Comparison of ENCODE assay signal across 21 cellular contexts in the genomic region with DNA sequence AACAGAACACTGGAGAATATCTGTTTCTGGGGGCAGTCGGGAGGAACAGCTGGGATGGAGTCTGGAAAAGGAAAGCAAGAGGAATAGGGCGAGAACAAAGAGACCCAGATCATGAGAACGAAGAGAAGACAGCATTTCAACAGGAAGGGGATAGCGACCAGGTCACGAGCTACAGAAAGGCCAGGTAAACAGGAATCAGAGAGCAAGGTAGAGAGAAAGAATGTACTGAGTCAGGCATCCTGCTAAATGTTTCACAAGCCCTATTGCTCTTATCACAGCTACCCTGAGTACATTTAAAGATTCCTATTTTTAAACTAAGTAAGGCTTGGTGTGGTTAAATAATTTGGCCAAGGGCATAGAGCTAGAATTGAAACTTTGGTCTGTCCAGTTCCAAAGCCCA.
A peak's percentile ranks its signal among the peaks of the same experiment; 100 is the strongest.
DNase-seq lines count a peak whose midpoint lies in the region; ATAC-seq, FAIRE-seq and TF ChIP-seq lines count a peak whose summit lies in the region.
"Had no signal": no experiment of that assay in that cellular context is flagged by ENCODE, and none has a peak within 500 bp of the region (broad histone marks: within the 10 kb centered on the region; RNA-seq: fewer than 3 reads in every experiment).

No MANE protein-coding gene starts in this region.

- POLR2A ChIA-PET in HepG2 (lab: Yijun Ruan, JAX): no interaction called here

- DNase-seq in Right ventricle myocardium superior (no peak), right atrium auricular region (ENCODE audit: low spot score) (no peak), endothelial cell (ENCODE audit: low spot score) (no peak), HepG2 (ENCODE audit: low spot score) (peak; percentile 21), vagina (ENCODE audit: extremely low spot score in 2 of 2) (peak; percentile 14 to 20), osteocyte (ENCODE audit: extremely low spot score, unreplicated experiment) (no peak), ACHN (no peak)
- DNase-seq in effector memory CD4-positive, alpha-beta T cell: no peak
- DNase-seq: 8988T, Calu3, DND-41, NCI-H1092, NCI-H1417 treated with DMSO at 0.1 percent for 48 hours, NCI-H1694 treated with DMSO at 0.1 percent for 48 hours, NCI-H2081, NCI-H2227 treated with DMSO at 0.1 percent for 48 hours, NCI-H69, Peyer's patch had no signal

- in situ Hi-C loops in HepG2 (cut with HindIII; ENCODE audit: extremely low pct_ligation_motif_present, low pct_unique_long_range_greater_than_20kb): no loop called here
- in situ Hi-C loops in ACHN (cut with HindIII; ENCODE audit: low pct_ligation_motif_present, low pct_unique_long_range_greater_than_20kb, low sequenced_read_pairs): no loop called here

- BruUV-seq in HepG2 (replicated peaks; lab: Mats Ljungman, UMichigan): no TSS peak

- H3K27ac ChIP-seq in right atrium auricular region (no peak overlapping the region), HepG2 (ENCODE audit: extremely low read length, insufficient read depth, low read length) (no peak overlapping the region), vagina (no peak overlapping the region)
- no peak overlapping the region for H3K27ac ChIP-seq in effector memory CD4-positive, alpha-beta T cell (ENCODE audit: insufficient read depth, low read length, poor library complexity, severe bottlenecking)
- H3K27ac ChIP-seq: HL-60, Peyer's patch had no signal

- H3K9me3 Mint-ChIP-seq in endothelial cell (ENCODE audit: unreplicated experiment): peaks cover 3% of the 10 kb centered on the region
- no peaks in the 10 kb centered on the region for H3K9me3 Mint-ChIP-seq in osteocyte (ENCODE audit: unreplicated experiment)

- no peaks in the 10 kb centered on the region for H3K36me3 ChIP-seq in right atrium auricular region
- peaks cover 0 to 3% of the 10 kb centered on the region in 2 experiments; a peak in 1 of 5 replicates for H3K36me3 ChIP-seq in HepG2 (replicated peaks in 1 of 2; ENCODE audit: control insufficient read depth in 1 of 2, insufficient read depth in 2 of 2, low read length in 2 of 2)
- no peaks in the 10 kb centered on the region for H3K36me3 ChIP-seq in vagina
- no peaks in the 10 kb centered on the region for H3K36me3 ChIP-seq in effector memory CD4-positive, alpha-beta T cell (ENCODE audit: control insufficient read depth, insufficient read depth, low read length)
- H3K36me3 ChIP-seq: Peyer's patch had no signal

- H3K9ac ChIP-seq in HepG2 (ENCODE audit: insufficient read depth, low read depth, low read length): no peak overlapping the region

- no peaks in the 10 kb centered on the region for H3K27me3 ChIP-seq in right atrium auricular region
- H3K27me3 ChIP-seq in HepG2 (ENCODE audit: control insufficient read depth in 1 of 2, insufficient read depth in 2 of 2, low read length in 2 of 2): no peaks in the 10 kb centered on the region
- no peaks in the 10 kb centered on the region for H3K27me3 ChIP-seq in vagina
- H3K27me3 ChIP-seq in effector memory CD4-positive, alpha-beta T cell (replicated peaks; ENCODE audit: control insufficient read depth, insufficient read depth, low read length, poor library complexity, severe bottlenecking): no peaks in the 10 kb centered on the region
- H3K27me3 ChIP-seq: Peyer's patch had no signal

- H3K27me3 Mint-ChIP-seq in endothelial cell (ENCODE audit: unreplicated experiment) (peaks cover 9% of the 10 kb centered on the region), osteocyte (ENCODE audit: unreplicated experiment) (no peaks in the 10 kb centered on the region)

- H3K36me3 Mint-ChIP-seq in endothelial cell (ENCODE audit: low read depth, unreplicated experiment): peaks cover 41% of the 10 kb centered on the region
- peaks cover 13% of the 10 kb centered on the region for H3K36me3 Mint-ChIP-seq in osteocyte (ENCODE audit: unreplicated experiment)

- peak; percentile 59 for ATAC-seq in Right ventricle myocardium superior (ENCODE audit: poor library complexity)
- no peak for ATAC-seq in HepG2

- no peaks in the 10 kb centered on the region for H3K9me3 ChIP-seq in right atrium auricular region
- H3K9me3 ChIP-seq in HepG2 (ENCODE audit: low read length): no peaks in the 10 kb centered on the region
- H3K9me3 ChIP-seq in vagina: no peaks in the 10 kb centered on the region
- no peaks in the 10 kb centered on the region for H3K9me3 ChIP-seq in effector memory CD4-positive, alpha-beta T cell (ENCODE audit: control insufficient read depth, low read length)
- H3K9me3 ChIP-seq: Peyer's patch had no signal

- no peaks in the 10 kb centered on the region for H3K4me1 ChIP-seq in right atrium auricular region
- H3K4me1 ChIP-seq in HepG2 (ENCODE audit: insufficient read depth, low read length): peaks cover 27% of the 10 kb centered on the region
- H3K4me1 ChIP-seq in vagina: no peaks in the 10 kb centered on the region
- no peaks in the 10 kb centered on the region for H3K4me1 ChIP-seq in effector memory CD4-positive, alpha-beta T cell (ENCODE audit: control insufficient read depth, insufficient read depth, low read length, poor library complexity, severe bottlenecking)
- H3K4me1 ChIP-seq: Peyer's patch had no signal

- TF ChIP-seq POLR2A in HepG2 (IDR thresholded peaks at IDR 0.05; ENCODE audit: insufficient read depth in 1 of 2, low read depth in 2 of 2, low read length in 2 of 2) (no peak), vagina (IDR thresholded peaks at IDR 0.05) (no peak)

- H3K27ac Mint-ChIP-seq in endothelial cell (ENCODE audit: unreplicated experiment) (no peak overlapping the region), osteocyte (ENCODE audit: unreplicated experiment) (no peak overlapping the region)

- peaks cover 29% of the 10 kb centered on the region for H3K4me1 Mint-ChIP-seq in endothelial cell (ENCODE audit: unreplicated experiment)
- no peaks in the 10 kb centered on the region for H3K4me1 Mint-ChIP-seq in osteocyte (ENCODE audit: unreplicated experiment)

- TF ChIP-seq EP300 in HepG2 (IDR thresholded peaks at IDR 0.05; ENCODE audit: low read depth in 2 of 2, low read length in 2 of 2) (no peak), HepG2 (CRISPR knock-in tag; IDR thresholded peaks at IDR 0.05; ENCODE audit: borderline replicate concordance) (no peak)

- no peak for FAIRE-seq in HepG2 (lab: Jason Lieb, UNC)
- FAIRE-seq: GM12892, H54 had no signal

- no peak for TF ChIP-seq RAD21 in HepG2 (CRISPR knock-in tag; IDR thresholded peaks at IDR 0.05)

- no peak overlapping the region for H3K4me2 ChIP-seq in HepG2 (ENCODE audit: low read depth, low read length)

- H3K4me3 ChIP-seq in right atrium auricular region (no peak overlapping the region), HepG2 (replicated peaks in 1 of 3; ENCODE audit: insufficient read depth in 1 of 3, low read depth in 2 of 3, low read length in 3 of 3) (no peak overlapping the region), vagina (no peak overlapping the region)
- no peak overlapping the region for H3K4me3 ChIP-seq in effector memory CD4-positive, alpha-beta T cell (ENCODE audit: insufficient read depth, low read depth, low read length, poor library complexity, severe bottlenecking)
- H3K4me3 ChIP-seq: Peyer's patch had no signal

- TF ChIP-seq CTCF in right atrium auricular region (IDR thresholded peaks at IDR 0.05) (no peak), endothelial cell (IDR thresholded peaks at IDR 0.05; ENCODE audit: unreplicated experiment) (no peak), HepG2 (CRISPR knock-in tag; IDR thresholded peaks at IDR 0.05) (no peak), vagina (IDR thresholded peaks at IDR 0.05) (no peak), osteocyte (IDR thresholded peaks at IDR 0.05) (no peak)

- H3K4me3 Mint-ChIP-seq in endothelial cell (ENCODE audit: unreplicated experiment) (peak overlapping the region; percentile 8), osteocyte (ENCODE audit: unreplicated experiment) (no peak overlapping the region)

- 66% methylated on average over 5 of the region's 5 CpGs for WGBS in HepG2 (ENCODE audit: low lambda C conversion rate)

- no peak overlapping the region for H2AFZ ChIP-seq in HepG2 (ENCODE audit: low read length)

- H3K79me2 ChIP-seq in HepG2 (ENCODE audit: insufficient read depth, low read length): no peaks in the 10 kb centered on the region

- CTCF ChIA-PET in HepG2 (lab: Yijun Ruan, JAX; ENCODE audit: low intra/inter-chr PET ratio, low total read pairs): no interaction called here

- intact Hi-C loops in Right ventricle myocardium superior (cut with DNase I): no loop called here
- intact Hi-C loops in HepG2 (cut with micrococcal nuclease; ENCODE audit: unreplicated experiment): no loop called here
- intact Hi-C loops in vagina (cut with DNase I): no loop called here

- H4K20me1 ChIP-seq in HepG2 (ENCODE audit: insufficient read depth, low read length): no peaks in the 10 kb centered on the region

TF ChIP-seq in HepG2, 621 proteins besides CTCF, POLR2A, EP300 and RAD21 (continues in another document):
- TF ChIP-seq NAIF1 (CRISPR knock-in tag; IDR thresholded peaks at IDR 0.05; ENCODE audit: borderline replicate concordance): no peak
- no peak for TF ChIP-seq MED13 (CRISPR knock-in tag; IDR thresholded peaks at IDR 0.05)
- TF ChIP-seq ZNF12 (CRISPR knock-in tag; IDR thresholded peaks at IDR 0.05): no peak

Comparison
In these comparisons a context has a peak if more than half of its experiments do, and no peak if none do; other contexts are left out.
1. DNase-seq: peak in HepG2 (single experiment) and vagina (2 of 2); none in Right ventricle myocardium superior (single experiment), right atrium auricular region (single experiment), endothelial cell (single experiment), effector memory CD4-positive, alpha-beta T cell (0 of 3), osteocyte (single experiment) and ACHN (single experiment).